In the genomic region with DNA sequence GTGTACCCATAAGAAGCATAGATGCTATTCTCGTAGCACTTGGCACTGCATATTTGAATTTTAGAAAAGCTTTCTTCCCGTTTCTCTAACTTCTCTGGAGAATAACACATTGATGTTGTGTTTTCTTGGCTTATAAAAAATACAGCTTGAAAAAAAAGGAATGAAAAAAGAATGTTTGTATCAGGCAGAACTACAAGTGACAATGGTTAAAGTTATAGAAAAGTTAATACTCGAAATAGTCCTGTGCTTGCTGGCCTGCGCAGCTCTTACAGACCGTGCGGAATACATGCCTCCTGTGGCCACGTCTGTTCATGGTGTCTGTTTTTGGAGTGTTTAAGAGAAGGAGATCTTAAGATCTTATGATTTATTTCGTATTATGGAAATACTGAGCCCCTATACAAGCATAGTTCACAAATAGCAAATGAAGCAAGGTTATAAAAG, we compare ENCODE assay signal across 8 cellular contexts. TPM values are rescaled to one million over a fixed set of nuclear protein-coding genes. Genes with fewer than 3 reads are reported as not detected.
A peak's percentile ranks its signal among the peaks of the same experiment; 100 is the strongest.
DNase-seq lines count a peak whose midpoint lies in the region; ATAC-seq and TF ChIP-seq lines count a peak whose summit lies in the region.

No MANE protein-coding gene starts in this region.

- H3K4me1 ChIP-seq in heart left ventricle: peaks cover 0 to 29% (median 9%) of the 10 kb centered on the region in 12 donors
- H3K4me1 ChIP-seq in gastrocnemius medialis: peaks cover 0 to 9% of the 10 kb centered on the region in 2 donors

- in situ Hi-C loops in gastrocnemius medialis (cut with MboI; ENCODE audit: low sequenced_read_pairs in 4 of 4): loop anchor here in 1 of 4 donors (10.0 kb wide), 1 partner anchor 45 kb away; a partner anchor contains a TSS

- TF ChIP-seq POLR2A in heart left ventricle (IDR thresholded peaks at IDR 0.05) (no peak), gastrocnemius medialis (IDR thresholded peaks at IDR 0.05) (no peak)

- H3K27ac ChIP-seq in WERI-Rb-1 (no peak overlapping the region; the same call in 1 of the 2 replicates), heart left ventricle (peak overlapping the region; percentile 64 to 95 (median 88)), gastrocnemius medialis (peak overlapping the region; percentile 78 to 84 (median 80))

- no peaks in the 10 kb centered on the region for H3K9me3 ChIP-seq in WERI-Rb-1 (ENCODE audit: severe bottlenecking)
- H3K9me3 ChIP-seq in heart left ventricle: no peaks in the 10 kb centered on the region
- H3K9me3 ChIP-seq in gastrocnemius medialis: no peaks in the 10 kb centered on the region

- 17 to 21% (median 18%) methylated on average over 8 of the region's 8 CpGs for WGBS in heart left ventricle, 4 donors

- H3K4me3 ChIP-seq in GM12864 (ENCODE audit: low read depth, low read length) (peak overlapping the region; percentile 74), WERI-Rb-1 (ENCODE audit: low read depth, low read length) (peak overlapping the region; percentile 97), heart left ventricle (peak overlapping the region; percentile 33 to 87 (median 70)), gastrocnemius medialis (peak overlapping the region; percentile 77 to 92 (median 88))

- ATAC-seq in HG02571 (IDR thresholded peaks at IDR 0.05; ENCODE audit: unreplicated experiment): peak; percentile 14
- peak; percentile 40 to 73 (median 70) for ATAC-seq in heart left ventricle
- peak in 1 of 2 donors; percentile 27 for ATAC-seq in gastrocnemius medialis
- ATAC-seq in HG03025 (IDR thresholded peaks at IDR 0.05; ENCODE audit: low FRiP score, unreplicated experiment): no peak

- H3K36me3 ChIP-seq in WERI-Rb-1: no peaks in the 10 kb centered on the region
- no peaks in the 10 kb centered on the region for H3K36me3 ChIP-seq in heart left ventricle
- H3K36me3 ChIP-seq in gastrocnemius medialis: no peaks in the 10 kb centered on the region

- H3K27me3 ChIP-seq in WERI-Rb-1 (ENCODE audit: insufficient read depth, low read depth, severe bottlenecking): no peaks in the 10 kb centered on the region
- H3K27me3 ChIP-seq in heart left ventricle: peaks cover 0 to 13% (median 0%) of the 10 kb centered on the region in 9 donors
- no peaks in the 10 kb centered on the region for H3K27me3 ChIP-seq in gastrocnemius medialis

- no peak for TF ChIP-seq CTCF in GM12864 (IDR thresholded peaks at IDR 0.05; ENCODE audit: low read depth, low read length, missing control alignments)
- no peak for TF ChIP-seq CTCF in WERI-Rb-1 (IDR thresholded peaks at IDR 0.05; ENCODE audit: low read depth, low read length)
- TF ChIP-seq CTCF in heart left ventricle (IDR thresholded peaks at IDR 0.05): peak in 1 of 12 donors; percentile 7
- TF ChIP-seq CTCF in gastrocnemius medialis (IDR thresholded peaks at IDR 0.05 in 4 of 5, conservative IDR thresholded peaks at IDR 0.05 in 1 of 5): no peak

- no peak for DNase-seq in GM12864 (ENCODE audit: low read depth)
- no peak for DNase-seq in WERI-Rb-1
- peak in 1 of 5 donors; percentile 46 for DNase-seq in heart left ventricle
- no peak for DNase-seq in gastrocnemius medialis
- no peak for DNase-seq in posterior vena cava (ENCODE audit: low spot score)
- no peak for DNase-seq in DMS79 treated with DMSO at 0.1 percent for 48 hours (lab: John Stamatoyannopoulos, UW)

- intact Hi-C loops in heart left ventricle (cut with DNase I) (loop anchor here in 6 of 10 donors (2.0 to 5.0 kb wide), 4 partner anchors 41 to 45 kb away; a partner anchor contains a TSS), gastrocnemius medialis (cut with DNase I; ENCODE audit: low total_unique reads) (no loop called here), posterior vena cava (cut with DNase I) (no loop called here)

RNA-seq across cellular contexts. Expression of a gene that starts 0.8 kb away (rescaled TPM):
- total RNA-seq in heart left ventricle: 10 to 100 TPM in 4 of 9 donors, 1 to 10 TPM in 5; 4.2 to 13.4 (median 9.3) TPM
- 1 to 10 TPM; 1.5 to 4.2 TPM for polyA plus RNA-seq in heart left ventricle
- 1 to 10 TPM in 3 of 4 donors, under 1 TPM in 1; 0.47 to 5.9 (median 2.1) TPM for total RNA-seq in gastrocnemius medialis
- 1 to 10 TPM; 5.7 to 9.1 TPM for total RNA-seq in posterior vena cava

RNA-seq across cellular contexts. Expression of a gene that starts 41.1 kb away (rescaled TPM):
- total RNA-seq in heart left ventricle: 100 to 1,000 TPM; 113 to 164 (median 138) TPM
- polyA plus RNA-seq in heart left ventricle: 100 to 1,000 TPM in 1 of 2 donors, 10 to 100 TPM in 1; 33.5 to 168 TPM
- total RNA-seq in gastrocnemius medialis: 100 to 1,000 TPM; 152 to 303 (median 168) TPM
- total RNA-seq in posterior vena cava: 100 to 1,000 TPM; 187 to 280 TPM

RNA-seq across cellular contexts. Expression of a gene that starts 44.9 kb away (rescaled TPM):
- 10 to 100 TPM in 1 of 9 donors, 1 to 10 TPM in 8; 6.2 to 10.4 (median 8.0) TPM for total RNA-seq in heart left ventricle
- polyA plus RNA-seq in heart left ventricle: 10 to 100 TPM in 1 of 2 donors, 1 to 10 TPM in 1; 5.4 to 14.4 TPM
- 1 to 10 TPM; 3.6 to 9.7 (median 5.6) TPM for total RNA-seq in gastrocnemius medialis
- total RNA-seq in posterior vena cava: 10 to 100 TPM in 1 of 2 donors, 1 to 10 TPM in 1; 9.8 to 11.7 TPM

Comparison
In these comparisons a context has a peak if more than half of its experiments do, and no peak if none do; other contexts are left out.
1. intact Hi-C loops: an anchor here in heart left ventricle (2.0 to 5.0 kb wide); none called in gastrocnemius medialis and posterior vena cava.